Comparison of ENCODE assay signal across 1 cellular context in genomic region chr10:72227826-72228225, GRCh38.
TF ChIP-seq lines count a peak whose summit lies in the region.

No MANE protein-coding gene starts in this region.

TF ChIP-seq in A549, 52 proteins besides CTCF, POLR2A, EP300 and RAD21 (continued from another document):
- no peak for TF ChIP-seq HMGXB4 (CRISPR knock-in tag; IDR thresholded peaks at IDR 0.05; ENCODE audit: borderline replicate concordance)
